Comparison of ENCODE assay signal across 8 cellular contexts in the genomic region with DNA sequence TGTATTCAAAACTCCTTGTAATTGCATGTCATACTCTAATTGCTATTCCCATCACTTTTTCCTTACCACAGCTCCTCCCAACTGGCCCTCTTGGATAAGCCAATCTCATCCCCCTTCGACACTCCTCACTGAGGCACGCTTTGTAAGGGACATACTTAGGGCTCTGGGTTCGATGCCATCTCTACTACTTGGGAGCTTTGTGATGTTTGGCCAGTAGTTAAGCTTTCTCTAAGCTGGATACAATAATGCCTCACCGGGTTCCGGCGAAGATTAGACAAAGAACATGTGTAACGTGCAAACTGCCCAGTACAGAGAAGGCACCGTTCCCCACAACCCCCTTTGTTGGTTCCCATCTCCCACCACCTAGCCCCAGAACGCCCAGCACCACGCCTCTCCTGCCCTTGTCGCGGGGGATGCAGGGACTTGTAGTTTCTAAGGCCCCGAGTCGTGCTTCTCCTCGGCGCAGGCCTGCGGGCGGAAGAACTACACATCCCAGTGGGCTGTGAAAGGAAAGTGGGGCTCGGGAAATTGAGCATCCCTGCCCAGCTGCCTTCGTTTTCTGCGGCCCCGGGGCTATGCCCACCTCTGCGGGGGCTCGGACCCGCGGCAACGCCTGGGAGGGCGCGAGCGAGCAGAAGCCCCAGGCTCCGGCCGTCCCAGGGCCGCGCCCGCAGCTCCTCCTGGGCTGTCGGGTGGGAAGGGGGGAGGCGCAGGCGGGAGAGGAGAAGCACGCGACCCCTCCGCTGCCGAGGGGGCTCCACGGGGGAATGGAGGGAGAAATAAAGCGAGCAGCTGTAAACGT. TPM values are rescaled to one million over a fixed set of nuclear protein-coding genes. Genes with fewer than 3 reads are reported as not detected.
A peak's percentile ranks its signal among the peaks of the same experiment; 100 is the strongest.
DNase-seq lines count a peak whose midpoint lies in the region; ATAC-seq and TF ChIP-seq lines count a peak whose summit lies in the region.

No MANE protein-coding gene starts in this region.

- DNase-seq in NCI-H1694 treated with DMSO at 0.1 percent for 48 hours (lab: John Stamatoyannopoulos, UW) (peak; percentile 88), amygdala (lab: John Stamatoyannopoulos, UW) (peak; percentile 30 to 96 (median 88)), left ventricle myocardium superior (peak; percentile 93), prostate gland (ENCODE audit: low spot score) (peak; percentile 89), ureter (ENCODE audit: low spot score) (peak; percentile 89)

- H3K4me1 Mint-ChIP-seq in T-helper 1 cell treated with Interleukin-12 subunit alpha and Interleukin-12 subunit beta and Interleukin-4 antibody, amounts not matched to agents 30 μg/mL and 1 μg/mL, for 36 hours (ENCODE audit: low read depth): peaks cover 28% of the 10 kb centered on the region

- H3K36me3 ChIP-seq in prostate gland: no peaks in the 10 kb centered on the region

- intact Hi-C loops in left ventricle myocardium superior (cut with micrococcal nuclease): no loop called here
- intact Hi-C loops in prostate gland (cut with DNase I): loop anchor here (2.0 to 5.0 kb wide), 5 partner anchors 58 to 442 kb away; partner anchors contain the start of genes SNX9 and TMEM242

- no peak for TF ChIP-seq CTCF in prostate gland (IDR thresholded peaks at IDR 0.05)

- peak overlapping the region; percentile 88 to 95 for H3K27ac ChIP-seq in prostate gland

- no peaks in the 10 kb centered on the region for H3K4me1 ChIP-seq in prostate gland (replicated peaks)

- H3K9me3 Mint-ChIP-seq in T-helper 1 cell treated with Interleukin-12 subunit alpha and Interleukin-12 subunit beta and Interleukin-4 antibody, amounts not matched to agents 30 μg/mL and 1 μg/mL, for 36 hours: no peaks in the 10 kb centered on the region

- no peaks in the 10 kb centered on the region for H3K9me3 ChIP-seq in prostate gland

- H3K27me3 Mint-ChIP-seq in T-helper 1 cell treated with Interleukin-12 subunit alpha and Interleukin-12 subunit beta and Interleukin-4 antibody, amounts not matched to agents 30 μg/mL and 1 μg/mL, for 36 hours (ENCODE audit: low read depth): peaks cover 22% of the 10 kb centered on the region

- ATAC-seq in GM18505 (IDR thresholded peaks at IDR 0.05; ENCODE audit: unreplicated experiment) (peak; percentile 67), HG02943 (IDR thresholded peaks at IDR 0.05; ENCODE audit: low read depth, unreplicated experiment) (peak; percentile 63), left ventricle myocardium superior (peak; percentile 92)

- peak overlapping the region; percentile 84 to 90 for H3K4me3 ChIP-seq in prostate gland

- TF ChIP-seq POLR2A in GM18505 (IDR thresholded peaks at IDR 0.05; ENCODE audit: borderline replicate concordance, extremely low read depth, insufficient read depth, insufficient read length) (peak; percentile 23), prostate gland (IDR thresholded peaks at IDR 0.05) (peak; percentile 18)

- H3K4me3 Mint-ChIP-seq in T-helper 1 cell treated with Interleukin-12 subunit alpha and Interleukin-12 subunit beta and Interleukin-4 antibody, amounts not matched to agents 30 μg/mL and 1 μg/mL, for 36 hours: peak overlapping the region; percentile 81

- peak overlapping the region; percentile 65 for H3K27ac Mint-ChIP-seq in T-helper 1 cell treated with Interleukin-12 subunit alpha and Interleukin-12 subunit beta and Interleukin-4 antibody, amounts not matched to agents 30 μg/mL and 1 μg/mL, for 36 hours

- H3K36me3 Mint-ChIP-seq in T-helper 1 cell treated with Interleukin-12 subunit alpha and Interleukin-12 subunit beta and Interleukin-4 antibody, amounts not matched to agents 30 μg/mL and 1 μg/mL, for 36 hours (ENCODE audit: low read depth): peaks cover 8% of the 10 kb centered on the region

- H3K27me3 ChIP-seq in prostate gland (replicated peaks; ENCODE audit: insufficient read depth): no peaks in the 10 kb centered on the region

- WGBS in prostate gland: 1% methylated on average over 45 of the region's 45 CpGs

RNA-seq across cellular contexts. Expression of gene ZDHHC14, which starts 1.1 kb away (rescaled TPM):
- total RNA-seq in left ventricle myocardium superior (10.0 TPM), prostate gland (10 to 100 TPM; 53.3 to 66.2 TPM), ureter (23.5 TPM)

RNA-seq across cellular contexts. Expression of gene TMEM242, which starts 56.5 kb away (rescaled TPM):
- total RNA-seq in left ventricle myocardium superior: 19.4 TPM
- 1 to 10 TPM; 6.4 to 8.5 TPM for total RNA-seq in prostate gland
- 12.9 TPM for total RNA-seq in ureter

Comparison
In these comparisons a context has a peak if more than half of its experiments do, and no peak if none do; other contexts are left out.
1. Peak in every context shown above with its lines: DNase-seq, ATAC-seq, H3K4me3 ChIP-seq and H3K27ac ChIP-seq.